In genomic region chr12:69666798-69667197, GRCh38 we compare ENCODE assay signal across 21 cellular contexts. TPM values are rescaled to one million over a fixed set of nuclear protein-coding genes. Genes with fewer than 3 reads are reported as not detected.
DNase-seq lines count a peak whose midpoint lies in the region; ATAC-seq, FAIRE-seq and TF ChIP-seq lines count a peak whose summit lies in the region.
"Had no signal": no experiment of that assay in that cellular context is flagged by ENCODE, and none has a peak within 500 bp of the region (broad histone marks: within the 10 kb centered on the region; RNA-seq: fewer than 3 reads in every experiment).

No MANE protein-coding gene starts in this region.

- H3K23ac ChIP-seq in mesenchymal stem cell (ENCODE audit: low read length in 2 of 2): no peak overlapping the region

- H3K4me3 ChIP-seq in cardiac muscle cell (no peak overlapping the region), heart left ventricle (no peak overlapping the region), WERI-Rb-1 (ENCODE audit: low read depth, low read length) (no peak overlapping the region), mesenchymal stem cell (ENCODE audit: insufficient read depth in 1 of 2, low read depth in 1 of 2, low read length in 2 of 2) (no peak overlapping the region)
- H3K4me3 ChIP-seq: A549, HAP-1 had no signal

- no peak overlapping the region for H4K91ac ChIP-seq in mesenchymal stem cell (ENCODE audit: low read length)

- intact Hi-C loops in heart left ventricle (cut with DNase I): loop anchor here in 1 of 10 donors (10.0 kb wide), 1 partner anchor 68 kb away; the partner anchor contains the start of gene RAB3IP

- DNase-seq in cardiac muscle cell (ENCODE audit: low read depth in 1 of 2, low spot score in 1 of 2) (no peak), heart left ventricle (no peak), WERI-Rb-1 (peak; percentile 66), mesenchymal stem cell (no peak), GM19239 (ENCODE audit: insufficient read length, low spot score) (no peak), GM10248 (ENCODE audit: extremely low spot score) (no peak), NCI-H446 treated with DMSO at 0.1 percent for 48 hours (lab: John Stamatoyannopoulos, UW) (no peak)
- DNase-seq: AML-193; Caco-2; CD4-positive, alpha-beta T cell; GOT3 had no signal

- TF ChIP-seq CTCF in cardiac muscle cell (IDR thresholded peaks at IDR 0.05; ENCODE audit: low read depth, low read length): no peak
- TF ChIP-seq CTCF in heart left ventricle (IDR thresholded peaks at IDR 0.05): no peak
- no peak for TF ChIP-seq CTCF in WERI-Rb-1 (IDR thresholded peaks at IDR 0.05; ENCODE audit: low read depth, low read length)
- TF ChIP-seq CTCF in GM10248 (IDR thresholded peaks at IDR 0.05; ENCODE audit: control extremely low read depth, extremely low read depth, low read depth, missing control alignments): no peak

- no peak overlapping the region for H3K14ac ChIP-seq in mesenchymal stem cell (ENCODE audit: low read length in 2 of 2)

- H2BK15ac ChIP-seq in mesenchymal stem cell (ENCODE audit: low read depth, poor library complexity, severe bottlenecking): no peak overlapping the region

- no peak overlapping the region for H2BK120ac ChIP-seq in mesenchymal stem cell (ENCODE audit: low read depth, low read length)

- H3K27ac ChIP-seq in cardiac muscle cell (peak overlapping the region; percentile 88), heart left ventricle (no peak overlapping the region), WERI-Rb-1 (peak overlapping the region; percentile 52), mesenchymal stem cell (ENCODE audit: low read length, poor library complexity, severe bottlenecking) (no peak overlapping the region)
- H3K27ac ChIP-seq: 22Rv1, A549, C4-2B had no signal

- 30 to 38% (median 32%) methylated on average over 2 of the region's 2 CpGs for WGBS in heart left ventricle, 4 donors
- WGBS in mesenchymal stem cell: 81% methylated on average over 2 of the region's 2 CpGs

- H3K4ac ChIP-seq in mesenchymal stem cell (ENCODE audit: low read depth in 1 of 2, low read length in 2 of 2): no peak overlapping the region

- no peaks in the 10 kb centered on the region for H3K79me1 ChIP-seq in mesenchymal stem cell (replicated peaks; ENCODE audit: low read length, poor library complexity, severe bottlenecking)

- peaks cover 15% of the 10 kb centered on the region for H3K4me1 ChIP-seq in cardiac muscle cell (ENCODE audit: low read depth)
- H3K4me1 ChIP-seq in heart left ventricle: peaks cover 0 to 3% (median 0%) of the 10 kb centered on the region in 12 donors
- peaks cover 6% of the 10 kb centered on the region for H3K4me1 ChIP-seq in mesenchymal stem cell (ENCODE audit: control insufficient read depth, insufficient read depth, low read depth, low read length)
- H3K4me1 ChIP-seq: A549 had no signal

- FAIRE-seq in GM19239 (lab: Jason Lieb, UNC): no peak
- FAIRE-seq: A549, D721Med, G401.6, GM12892, GM18507 had no signal

- H3K4me2 ChIP-seq in mesenchymal stem cell (ENCODE audit: low read length, poor library complexity, severe bottlenecking): no peak overlapping the region
- H3K4me2 ChIP-seq: A549 had no signal

- no peak for ATAC-seq in heart left ventricle
- ATAC-seq: A549 had no signal

- no peak overlapping the region for H2BK12ac ChIP-seq in mesenchymal stem cell (ENCODE audit: low read length in 2 of 2)

- no peak overlapping the region for H2BK5ac ChIP-seq in mesenchymal stem cell (ENCODE audit: low read depth, low read length, poor library complexity, severe bottlenecking)

- CTCF ChIA-PET in GM10248 (lab: Yijun Ruan, JAX): no interaction called here

- no peak overlapping the region for H2AFZ ChIP-seq in mesenchymal stem cell (ENCODE audit: low read depth, low read length)

- POLR2A ChIA-PET in GM10248 (lab: Yijun Ruan, JAX): no interaction called here

- H2AK5ac ChIP-seq in mesenchymal stem cell (ENCODE audit: low read length, severe bottlenecking): peak overlapping the region; percentile 31

- no peak for TF ChIP-seq POLR2A in heart left ventricle (IDR thresholded peaks at IDR 0.05)

- H3K9ac ChIP-seq in mesenchymal stem cell (ENCODE audit: low read length): no peak overlapping the region

- no peak overlapping the region for H3K18ac ChIP-seq in mesenchymal stem cell (ENCODE audit: low read depth in 1 of 2, low read length in 2 of 2)

- H3K27me3 ChIP-seq in cardiac muscle cell (no peaks in the 10 kb centered on the region), heart left ventricle (no peaks in the 10 kb centered on the region), WERI-Rb-1 (ENCODE audit: insufficient read depth, low read depth, severe bottlenecking) (no peaks in the 10 kb centered on the region), mesenchymal stem cell (ENCODE audit: control insufficient read depth in 1 of 2, insufficient read depth in 1 of 2, low read length in 2 of 2) (no peaks in the 10 kb centered on the region)

- no peaks in the 10 kb centered on the region for H3K9me3 ChIP-seq in cardiac muscle cell (ENCODE audit: low read depth)
- H3K9me3 ChIP-seq in heart left ventricle: no peaks in the 10 kb centered on the region
- H3K9me3 ChIP-seq in WERI-Rb-1 (ENCODE audit: severe bottlenecking): no peaks in the 10 kb centered on the region
- no peaks in the 10 kb centered on the region for H3K9me3 ChIP-seq in mesenchymal stem cell (ENCODE audit: control insufficient read depth, low read length)
- H3K9me3 ChIP-seq: A549, Caco-2, HAP-1 had no signal

- H3K36me3 ChIP-seq in cardiac muscle cell (no peaks in the 10 kb centered on the region), heart left ventricle (no peaks in the 10 kb centered on the region), WERI-Rb-1 (no peaks in the 10 kb centered on the region), mesenchymal stem cell (ENCODE audit: control insufficient read depth in 1 of 2, insufficient read depth in 2 of 2, low read depth in 1 of 2, low read length in 2 of 2) (no peaks in the 10 kb centered on the region)
- H3K36me3 ChIP-seq: HAP-1 had no signal

- no peak overlapping the region for H4K8ac ChIP-seq in mesenchymal stem cell (ENCODE audit: low read length)

RNA-seq across cellular contexts. Expression of gene BEST3, which starts 32.3 kb away (rescaled TPM):
- total RNA-seq in cardiac muscle cell (0.25 TPM in 1 of 2 replicates, not detected in the other), heart left ventricle (1 to 10 TPM in 1 of 9 donors, under 1 TPM in 6, not detected in 2; 0.16 to 5.3 (median 0.43) TPM)
- polyA plus RNA-seq in cardiac muscle cell (not detected in 2 replicates), heart left ventricle (under 1 TPM; 0.15 to 0.89 TPM)
- 0.25 TPM for polyA plus RNA-seq in mesenchymal stem cell (2013, experiment 1 of 2)
- 0.07 TPM for polyA plus RNA-seq in mesenchymal stem cell (2013, experiment 2 of 2)
- total RNA-seq: CD4-positive, alpha-beta T cell; HT-29 had no signal
- polyA plus RNA-seq: BJ had no signal

RNA-seq across cellular contexts. Expression of gene LRRC10, which starts 56.1 kb away (rescaled TPM):
- 33.5 and 44.0 TPM in 2 replicates for total RNA-seq in cardiac muscle cell
- polyA plus RNA-seq in cardiac muscle cell: 40.8 and 59.6 TPM in 2 replicates
- total RNA-seq in heart left ventricle: 10 to 100 TPM in 8 of 9 donors, 1 to 10 TPM in 1; 7.4 to 82.9 (median 36.9) TPM
- 10 to 100 TPM; 12.6 to 30.1 TPM for polyA plus RNA-seq in heart left ventricle
- not detected for polyA plus RNA-seq in mesenchymal stem cell (2013, experiment 1 of 2)
- polyA plus RNA-seq in mesenchymal stem cell (2013, experiment 2 of 2): not detected
- total RNA-seq: Caco-2; CD4-positive, alpha-beta T cell; HT-29 had no signal
- polyA plus RNA-seq: A549, BJ had no signal

Comparison
In these comparisons a context has a peak if more than half of its experiments do, and no peak if none do; other contexts are left out.
1. H3K27ac ChIP-seq: peak in cardiac muscle cell (single experiment) and WERI-Rb-1 (single experiment); none in heart left ventricle (0 of 12) and mesenchymal stem cell (single experiment).